Comparison of ENCODE assay signal across 12 cellular contexts in genomic region chrX:12013220-12013619, GRCh38.
DNase-seq lines count a peak whose midpoint lies in the region; ATAC-seq and TF ChIP-seq lines count a peak whose summit lies in the region.
"Had no signal": no experiment of that assay in that cellular context is flagged by ENCODE, and none has a peak within 500 bp of the region (broad histone marks: within the 10 kb centered on the region; RNA-seq: fewer than 3 reads in every experiment).

No MANE protein-coding gene starts in this region.

- H3K27ac ChIP-seq in prostate gland = no peak overlapping the region

- WGBS in prostate gland = 24% methylated on average over 2 of the region's 2 CpGs

- no peaks in the 10 kb centered on the region for H3K27me3 ChIP-seq in prostate gland (replicated peaks; ENCODE audit: insufficient read depth)

- TF ChIP-seq CTCF in AG10803 (conservative IDR thresholded peaks at IDR 0.05; ENCODE audit: low read length) (no peak), foreskin fibroblast (IDR thresholded peaks at IDR 0.05; ENCODE audit: low read depth, low read length) (no peak), GM10266 (IDR thresholded peaks at IDR 0.05; ENCODE audit: control insufficient read depth, insufficient read depth, low read depth, missing control alignments) (no peak), prostate gland (IDR thresholded peaks at IDR 0.05) (no peak)

- H3K4me3 ChIP-seq in AG10803 (ENCODE audit: low read length) (no peak overlapping the region), foreskin fibroblast (ENCODE audit: low read depth in 1 of 2, low read length in 2 of 2) (no peak overlapping the region), prostate gland (no peak overlapping the region)

- DNase-seq in AG10803 (ENCODE audit: low read depth) = peak; percentile 40
- peak; percentile 85 for DNase-seq in HT1080 (ENCODE audit: low read depth)
- peak; percentile 44 to 59 for DNase-seq in foreskin fibroblast
- DNase-seq in activated CD4-positive, CD25-positive, alpha-beta regulatory T cell (lab: John Stamatoyannopoulos, UW) = no peak
- DNase-seq in GM10266 (ENCODE audit: extremely low spot score) = no peak
- no peak for DNase-seq in prostate gland (ENCODE audit: low spot score)
- DNase-seq: activated CD4-positive, alpha-beta T cell treated with anti-CD3 and anti-CD28 coated beads for 48 hours; NCI-H1694 treated with DMSO at 0.1 percent for 48 hours; stimulated activated CD4-positive, alpha-beta T cell treated with anti-CD3 and anti-CD28 coated beads, Interleukin-4, amount 100 ng/mL, for 1 hour; stimulated activated naive B cell treated with anti-CD40 and anti-IgM and Interleukin-4, amounts not matched to agents 10 μg/mL and 1 μg/mL and 100 μg/mL, for 72 hours had no signal

- H3K36me3 ChIP-seq in prostate gland = no peaks in the 10 kb centered on the region

- H3K9me3 ChIP-seq in prostate gland = no peaks in the 10 kb centered on the region

- intact Hi-C loops in prostate gland (cut with DNase I) = no loop called here

- peak; percentile 70 for ATAC-seq in SK-N-SH treated with all-trans-retinoic acid at 6 μM for 48 hours
- ATAC-seq in HG02981 (IDR thresholded peaks at IDR 0.05; ENCODE audit: unreplicated experiment) = no peak
- ATAC-seq: stimulated activated naive B cell treated with anti-CD40 and anti-IgM and Interleukin-4, amounts not matched to agents 10 μg/mL and 1 μg/mL and 100 μg/mL, for 72 hours had no signal

- no peaks in the 10 kb centered on the region for H3K4me1 ChIP-seq in prostate gland (replicated peaks)

- no peak for TF ChIP-seq POLR2A in prostate gland (IDR thresholded peaks at IDR 0.05)

TF ChIP-seq in SK-N-SH treated with all-trans-retinoic acid at 6 μM for 48 hours, 23 proteins besides CTCF, POLR2A, EP300 and RAD21:
- TF ChIP-seq BACH2 (CRISPR knock-in tag; IDR thresholded peaks at IDR 0.05; ENCODE audit: borderline replicate concordance) = no peak
- TF ChIP-seq TSHZ2 (CRISPR knock-in tag; IDR thresholded peaks at IDR 0.05) = no peak
- no peak for TF ChIP-seq RARB (CRISPR knock-in tag; IDR thresholded peaks at IDR 0.05)
- no peak for TF ChIP-seq ZFP3 (CRISPR knock-in tag; IDR thresholded peaks at IDR 0.05)
- no peak for TF ChIP-seq PPARA (CRISPR knock-in tag; IDR thresholded peaks at IDR 0.05; ENCODE audit: borderline replicate concordance)
- no peak for TF ChIP-seq ARNTL (CRISPR knock-in tag; IDR thresholded peaks at IDR 0.05; ENCODE audit: borderline replicate concordance, low read depth)
- TF ChIP-seq ZFP30 (CRISPR knock-in tag; IDR thresholded peaks at IDR 0.05) = no peak
- no peak for TF ChIP-seq CSDC2 (CRISPR knock-in tag; IDR thresholded peaks at IDR 0.05)
- TF ChIP-seq SNAI2 (CRISPR knock-in tag; IDR thresholded peaks at IDR 0.05) = no peak
- no peak for TF ChIP-seq ZNF70 (CRISPR knock-in tag; IDR thresholded peaks at IDR 0.05)
- no peak for TF ChIP-seq OSR1 (CRISPR knock-in tag; IDR thresholded peaks at IDR 0.05)
- TF ChIP-seq TOX (CRISPR knock-in tag; IDR thresholded peaks at IDR 0.05; ENCODE audit: borderline replicate concordance) = no peak
- TF ChIP-seq ZNF8 (CRISPR knock-in tag; IDR thresholded peaks at IDR 0.05) = no peak

Comparison
In these comparisons a context has a peak if more than half of its experiments do, and no peak if none do; other contexts are left out.
1. DNase-seq: peak in AG10803 (single experiment), HT1080 (single experiment) and foreskin fibroblast (2 of 2); none in activated CD4-positive, CD25-positive, alpha-beta regulatory T cell (0 of 4), GM10266 (single experiment) and prostate gland (single experiment).